Comparison of ENCODE assay signal across 8 cellular contexts in genomic region chr1:63773815-63774616, GRCh38. TPM values are rescaled to one million over a fixed set of nuclear protein-coding genes. Genes with fewer than 3 reads are reported as not detected.
A peak's percentile ranks its signal among the peaks of the same experiment; 100 is the strongest.
DNase-seq lines count a peak whose midpoint lies in the region; ATAC-seq and TF ChIP-seq lines count a peak whose summit lies in the region.

Gene ROR1 (plus strand): TSS chr1:63774017.

- H3K4me3 Mint-ChIP-seq in osteocyte (ENCODE audit: unreplicated experiment) = peak within 1 kb of the TSS; percentile 98

- TF ChIP-seq CTCF in adrenal gland (IDR thresholded peaks at IDR 0.05) (peak; percentile 42 to 65 (median 62)), cardiac muscle cell (IDR thresholded peaks at IDR 0.05; ENCODE audit: low read depth, low read length) (peak; percentile 73), osteocyte (IDR thresholded peaks at IDR 0.05) (peak; percentile 77), upper lobe of right lung (IDR thresholded peaks at IDR 0.05) (peak; percentile 62)

- no peaks in the 10 kb centered on the region for H3K36me3 Mint-ChIP-seq in osteocyte (ENCODE audit: unreplicated experiment)

- ATAC-seq in GM19438 (IDR thresholded peaks at IDR 0.05; ENCODE audit: low read depth, unreplicated experiment) (peak; percentile 69), upper lobe of right lung (peak; percentile 97)

- DNase-seq in C1 segment of cervical spinal cord (lab: John Stamatoyannopoulos, UW) (peak in 13 of 14 donors; percentile 32 to 87 (median 71)), RKO (ENCODE audit: low spot score) (peak; percentile 41), adrenal gland (peak; percentile 81 to 91 (median 85)), cardiac muscle cell (ENCODE audit: low read depth in 1 of 2, low spot score in 1 of 2) (peak; percentile 87 to 94), osteocyte (ENCODE audit: extremely low spot score, unreplicated experiment) (peak; percentile 94), upper lobe of right lung (peak; percentile 94)

- H3K27ac Mint-ChIP-seq in osteocyte (ENCODE audit: unreplicated experiment) = peak within 1 kb of the TSS; percentile 80

- WGBS in HUES64 = under 1% methylated on average over 99 of the region's 99 CpGs
- 0 to 1% (median 0%) methylated on average over 19 to 99 of the region's 99 CpGs for WGBS in adrenal gland, 4 donors

- intact Hi-C loops in adrenal gland (cut with DNase I) = no loop called here
- intact Hi-C loops in upper lobe of right lung (cut with DNase I) = no loop called here

- H3K9ac ChIP-seq in HUES64 (ENCODE audit: low read depth, low read length) = peak within 1 kb of the TSS; percentile 87

- no peaks in the 10 kb centered on the region for H3K27me3 ChIP-seq in HUES64 (ENCODE audit: insufficient read depth, low read length)
- H3K27me3 ChIP-seq in adrenal gland = no peaks in the 10 kb centered on the region
- no peaks in the 10 kb centered on the region for H3K27me3 ChIP-seq in cardiac muscle cell
- H3K27me3 ChIP-seq in upper lobe of right lung = peaks cover 3% of the 10 kb centered on the region

- no peaks in the 10 kb centered on the region for H3K9me3 ChIP-seq in HUES64 (ENCODE audit: insufficient read depth, low read depth, low read length)
- no peaks in the 10 kb centered on the region for H3K9me3 ChIP-seq in adrenal gland (replicated peaks in 1 of 3)
- H3K9me3 ChIP-seq in cardiac muscle cell (ENCODE audit: low read depth) = no peaks in the 10 kb centered on the region
- no peaks in the 10 kb centered on the region for H3K9me3 ChIP-seq in upper lobe of right lung

- H3K27ac ChIP-seq in HUES64 (ENCODE audit: low read depth, low read length) (peak within 1 kb of the TSS; percentile 95), adrenal gland (peak within 1 kb of the TSS in 3 of 5 donors; percentile 63 to 82 (median 69)), cardiac muscle cell (peak within 1 kb of the TSS; percentile 93), upper lobe of right lung (peak within 1 kb of the TSS; percentile 79)

- peak within 1 kb of the TSS; percentile 82 for H3K4me3 ChIP-seq in HUES64 (ENCODE audit: low read length)
- H3K4me3 ChIP-seq in adrenal gland = peak within 1 kb of the TSS in 3 of 4 donors; percentile 1 to 75 (median 68)
- H3K4me3 ChIP-seq in cardiac muscle cell = peak within 1 kb of the TSS; percentile 99
- peak within 1 kb of the TSS; percentile 74 for H3K4me3 ChIP-seq in upper lobe of right lung

- no peaks in the 10 kb centered on the region for H3K9me3 Mint-ChIP-seq in osteocyte (ENCODE audit: unreplicated experiment)

- H3K36me3 ChIP-seq in HUES64 (ENCODE audit: insufficient read depth, low read length) (no peaks in the 10 kb centered on the region), adrenal gland (replicated peaks in 1 of 2) (no peaks in the 10 kb centered on the region), cardiac muscle cell (no peaks in the 10 kb centered on the region), upper lobe of right lung (no peaks in the 10 kb centered on the region)

- peaks cover 44% of the 10 kb centered on the region for H3K4me1 ChIP-seq in HUES64 (ENCODE audit: insufficient read depth, low read length)
- H3K4me1 ChIP-seq in adrenal gland (replicated peaks in 1 of 2) = peaks cover 0 to 12% of the 10 kb centered on the region in 2 donors
- peaks cover 29% of the 10 kb centered on the region for H3K4me1 ChIP-seq in cardiac muscle cell (ENCODE audit: low read depth)
- H3K4me1 ChIP-seq in upper lobe of right lung = peaks cover 4% of the 10 kb centered on the region

- peak in 1 of 2 donors; percentile 49 for TF ChIP-seq POLR2A in adrenal gland (IDR thresholded peaks at IDR 0.05)

- H3K27me3 Mint-ChIP-seq in osteocyte (ENCODE audit: unreplicated experiment) = no peaks in the 10 kb centered on the region

- H3K4me1 Mint-ChIP-seq in osteocyte (ENCODE audit: unreplicated experiment) = peaks cover 36% of the 10 kb centered on the region

RNA-seq across cellular contexts. Expression of gene ROR1, which starts in this region (rescaled TPM):
- 48.4 TPM for polyA plus RNA-seq in HUES64 (2013, experiment 1 of 2)
- polyA plus RNA-seq in HUES64 (2013, experiment 2 of 2) = 42.9 TPM
- 1 to 10 TPM; 1.1 to 4.6 (median 3.2) TPM for total RNA-seq in adrenal gland
- 1 to 10 TPM in 1 of 3 donors, under 1 TPM in 2; 0.54 to 2.1 (median 0.64) TPM for polyA plus RNA-seq in adrenal gland
- total RNA-seq in cardiac muscle cell = 28.0 and 47.8 TPM in 2 replicates
- 27.6 and 28.0 TPM in 2 replicates for polyA plus RNA-seq in cardiac muscle cell
- total RNA-seq in osteocyte = 20.6 and 21.8 TPM in 2 replicates
- total RNA-seq in upper lobe of right lung = 21.4 TPM

Comparison
In these comparisons a context has a peak if more than half of its experiments do, and no peak if none do; other contexts are left out.
1. Peak in every context shown above with its lines: DNase-seq, ATAC-seq, H3K4me3 ChIP-seq and H3K27ac ChIP-seq.
2. DNase-seq: peak in every context shown above with its lines; median percentile 94 in osteocyte; 94 in upper lobe of right lung; 90 in cardiac muscle cell; 85 in adrenal gland; 71 in C1 segment of cervical spinal cord; 41 in RKO.